In genomic region chr3:37173806-37174205, GRCh38 we compare ENCODE assay signal across 10 cellular contexts. TPM values are rescaled to one million over a fixed set of nuclear protein-coding genes. Genes with fewer than 3 reads are reported as not detected.
A peak's percentile ranks its signal among the peaks of the same experiment; 100 is the strongest.
DNase-seq lines count a peak whose midpoint lies in the region; ATAC-seq, FAIRE-seq and TF ChIP-seq lines count a peak whose summit lies in the region.
"Had no signal": no experiment of that assay in that cellular context is flagged by ENCODE, and none has a peak within 500 bp of the region (broad histone marks: within the 10 kb centered on the region; RNA-seq: fewer than 3 reads in every experiment).

No MANE protein-coding gene starts in this region.

- BruUV-seq in HepG2 (replicated peaks; lab: Mats Ljungman, UMichigan): no TSS peak

- no peak for ATAC-seq in activated T-cell treated with anti-CD3 and anti-CD28 coated beads, Interleukin-2, amount 50 U/mL, for 72 hours (replicated peaks in 1 of 2)
- ATAC-seq in HepG2: no peak
- no peak for ATAC-seq in GM18505 (IDR thresholded peaks at IDR 0.05; ENCODE audit: unreplicated experiment)
- no peak for ATAC-seq in upper lobe of right lung

- peaks cover 65% of the 10 kb centered on the region for H3K4me1 Mint-ChIP-seq in activated T-cell treated with anti-CD3 and anti-CD28 coated beads, Interleukin-2, amount 50 U/mL, for 24 hours (ENCODE audit: low read depth)
- peaks cover 66% of the 10 kb centered on the region for H3K4me1 Mint-ChIP-seq in activated T-cell treated with anti-CD3 and anti-CD28 coated beads, Interleukin-2, amount 50 U/mL, for 72 hours (ENCODE audit: low read depth)
- H3K4me1 Mint-ChIP-seq in astrocyte (ENCODE audit: low read depth, unreplicated experiment): peaks cover 16% of the 10 kb centered on the region

- H3K4me3 ChIP-seq in astrocyte (ENCODE audit: insufficient read depth, low read depth, low read length) (peak overlapping the region; percentile 96), HepG2 (replicated peaks in 1 of 3; ENCODE audit: insufficient read depth in 1 of 3, low read depth in 2 of 3, low read length in 3 of 3) (peak overlapping the region in 1 of 3 experiments; percentile 87; a peak in 1 of 6 replicates), suprapubic skin (peak overlapping the region; percentile 90), upper lobe of right lung (no peak overlapping the region)

- peaks cover 17% of the 10 kb centered on the region for H3K36me3 ChIP-seq in astrocyte (ENCODE audit: insufficient read depth, low read length)
- H3K36me3 ChIP-seq in HepG2 (replicated peaks in 1 of 2; ENCODE audit: control insufficient read depth in 1 of 2, insufficient read depth in 2 of 2, low read length in 2 of 2): no peaks in the 10 kb centered on the region; a peak in 2 of 5 replicates
- peaks cover 3% of the 10 kb centered on the region for H3K36me3 ChIP-seq in suprapubic skin
- H3K36me3 ChIP-seq in upper lobe of right lung: no peaks in the 10 kb centered on the region

- in situ Hi-C loops in HepG2 (cut with HindIII; ENCODE audit: extremely low pct_ligation_motif_present, low pct_unique_long_range_greater_than_20kb): no loop called here

- TF ChIP-seq CTCF in astrocyte (IDR thresholded peaks at IDR 0.05; ENCODE audit: insufficient read depth, low read depth, low read length) (no peak), HepG2 (CRISPR knock-in tag; IDR thresholded peaks at IDR 0.05) (no peak), suprapubic skin (IDR thresholded peaks at IDR 0.05) (no peak), upper lobe of right lung (IDR thresholded peaks at IDR 0.05) (no peak)

- CTCF ChIA-PET in HepG2 (lab: Yijun Ruan, JAX; ENCODE audit: low intra/inter-chr PET ratio, low total read pairs): no interaction called here

- H4K20me1 ChIP-seq in astrocyte (ENCODE audit: insufficient read depth, low read length) (peaks cover 43% of the 10 kb centered on the region), HepG2 (ENCODE audit: insufficient read depth, low read length) (no peaks in the 10 kb centered on the region)

- peaks cover 98% of the 10 kb centered on the region for H3K79me2 ChIP-seq in astrocyte (ENCODE audit: insufficient read depth, low read length)
- H3K79me2 ChIP-seq in HepG2 (ENCODE audit: insufficient read depth, low read length): peaks cover 60% of the 10 kb centered on the region

- TF ChIP-seq EP300 in HepG2 (IDR thresholded peaks at IDR 0.05; ENCODE audit: low read depth in 2 of 2, low read length in 2 of 2) (no peak), HepG2 (CRISPR knock-in tag; IDR thresholded peaks at IDR 0.05; ENCODE audit: borderline replicate concordance) (no peak), suprapubic skin (IDR thresholded peaks at IDR 0.05) (no peak)

- 94% methylated on average over 3 of the region's 3 CpGs for WGBS in HepG2 (ENCODE audit: low lambda C conversion rate)
- 47% methylated on average over 3 of the region's 3 CpGs for WGBS in suprapubic skin

- H3K27me3 ChIP-seq in astrocyte (ENCODE audit: insufficient read depth, low read length) (no peaks in the 10 kb centered on the region), HepG2 (ENCODE audit: control insufficient read depth in 1 of 2, insufficient read depth in 2 of 2, low read length in 2 of 2) (no peaks in the 10 kb centered on the region), suprapubic skin (no peaks in the 10 kb centered on the region), upper lobe of right lung (no peaks in the 10 kb centered on the region)

- DNase-seq in activated T-cell treated with anti-CD3 and anti-CD28 coated beads, Interleukin-2, amount 50 U/mL, for 24 hours: no peak
- DNase-seq in activated T-cell treated with anti-CD3 and anti-CD28 coated beads, Interleukin-2, amount 50 U/mL, for 72 hours: no peak
- DNase-seq in astrocyte (ENCODE audit: low read depth): no peak
- no peak for DNase-seq in HepG2 (ENCODE audit: low spot score)
- DNase-seq in suprapubic skin (ENCODE audit: low spot score in 2 of 2): no peak
- DNase-seq in activated CD8-positive, alpha-beta memory T cell treated with anti-CD3 and anti-CD28 coated beads for 24 hours: no peak
- no peak for DNase-seq in upper lobe of right lung
- DNase-seq: islet precursor cell, NCI-H187 had no signal

- H2AFZ ChIP-seq in astrocyte (ENCODE audit: low read depth, low read length) (no peak overlapping the region), HepG2 (ENCODE audit: low read length) (no peak overlapping the region)

- H3K4me3 Mint-ChIP-seq in activated T-cell treated with anti-CD3 and anti-CD28 coated beads, Interleukin-2, amount 50 U/mL, for 24 hours: peak overlapping the region; percentile 90
- H3K4me3 Mint-ChIP-seq in activated T-cell treated with anti-CD3 and anti-CD28 coated beads, Interleukin-2, amount 50 U/mL, for 72 hours: peak overlapping the region in 1 of 2 donors; percentile 100
- peak overlapping the region; percentile 91 for H3K4me3 Mint-ChIP-seq in astrocyte (ENCODE audit: unreplicated experiment)

- POLR2A ChIA-PET in HepG2 (lab: Yijun Ruan, JAX): no interaction called here

- H3K9me3 ChIP-seq in astrocyte (ENCODE audit: insufficient read depth, low read depth, low read length) (no peaks in the 10 kb centered on the region), HepG2 (ENCODE audit: low read length) (no peaks in the 10 kb centered on the region), suprapubic skin (no peaks in the 10 kb centered on the region), upper lobe of right lung (no peaks in the 10 kb centered on the region)

- H3K4me1 ChIP-seq in astrocyte (ENCODE audit: insufficient read depth, low read length): peaks cover 11% of the 10 kb centered on the region
- H3K4me1 ChIP-seq in HepG2 (ENCODE audit: insufficient read depth, low read length): peaks cover 62% of the 10 kb centered on the region
- peaks cover 79% of the 10 kb centered on the region for H3K4me1 ChIP-seq in suprapubic skin
- H3K4me1 ChIP-seq in upper lobe of right lung: peaks cover 55% of the 10 kb centered on the region

- peaks cover 51% of the 10 kb centered on the region for H3K36me3 Mint-ChIP-seq in activated T-cell treated with anti-CD3 and anti-CD28 coated beads, Interleukin-2, amount 50 U/mL, for 24 hours (ENCODE audit: low read depth)
- peaks cover 2 to 4% of the 10 kb centered on the region in 2 donors for H3K36me3 Mint-ChIP-seq in activated T-cell treated with anti-CD3 and anti-CD28 coated beads, Interleukin-2, amount 50 U/mL, for 72 hours (ENCODE audit: insufficient read depth in 2 of 2)
- no peaks in the 10 kb centered on the region for H3K36me3 Mint-ChIP-seq in astrocyte (ENCODE audit: low read depth, unreplicated experiment)

- TF ChIP-seq POLR2A in HepG2 (IDR thresholded peaks at IDR 0.05; ENCODE audit: insufficient read depth in 1 of 2, low read depth in 2 of 2, low read length in 2 of 2) (no peak), suprapubic skin (IDR thresholded peaks at IDR 0.05) (no peak), GM18505 (IDR thresholded peaks at IDR 0.05; ENCODE audit: borderline replicate concordance, extremely low read depth, insufficient read depth, insufficient read length) (no peak)

- H3K9me3 Mint-ChIP-seq in activated T-cell treated with anti-CD3 and anti-CD28 coated beads, Interleukin-2, amount 50 U/mL, for 24 hours: no peaks in the 10 kb centered on the region
- no peaks in the 10 kb centered on the region for H3K9me3 Mint-ChIP-seq in activated T-cell treated with anti-CD3 and anti-CD28 coated beads, Interleukin-2, amount 50 U/mL, for 72 hours
- H3K9me3 Mint-ChIP-seq in astrocyte (ENCODE audit: unreplicated experiment): no peaks in the 10 kb centered on the region

- intact Hi-C loops in HepG2 (cut with micrococcal nuclease; ENCODE audit: unreplicated experiment): no loop called here
- intact Hi-C loops in upper lobe of right lung (cut with DNase I): no loop called here

- no peaks in the 10 kb centered on the region for H3K27me3 Mint-ChIP-seq in activated T-cell treated with anti-CD3 and anti-CD28 coated beads, Interleukin-2, amount 50 U/mL, for 24 hours
- H3K27me3 Mint-ChIP-seq in activated T-cell treated with anti-CD3 and anti-CD28 coated beads, Interleukin-2, amount 50 U/mL, for 72 hours (ENCODE audit: low read depth): no peaks in the 10 kb centered on the region
- no peaks in the 10 kb centered on the region for H3K27me3 Mint-ChIP-seq in astrocyte (ENCODE audit: low read depth, unreplicated experiment)

- H3K27ac ChIP-seq in astrocyte (ENCODE audit: low read depth, low read length): peak overlapping the region; percentile 97
- H3K27ac ChIP-seq in HepG2 (ENCODE audit: extremely low read length, insufficient read depth, low read length): no peak overlapping the region
- H3K27ac ChIP-seq in suprapubic skin: peak overlapping the region; percentile 98
- no peak overlapping the region for H3K27ac ChIP-seq in upper lobe of right lung

- peak overlapping the region; percentile 92 for H3K4me2 ChIP-seq in astrocyte (ENCODE audit: low read length)
- H3K4me2 ChIP-seq in HepG2 (ENCODE audit: low read depth, low read length): peak overlapping the region; percentile 81

- H3K9ac ChIP-seq in astrocyte (ENCODE audit: low read length): peak overlapping the region; percentile 98
- no peak overlapping the region for H3K9ac ChIP-seq in HepG2 (ENCODE audit: insufficient read depth, low read depth, low read length)

- peak overlapping the region; percentile 96 for H3K27ac Mint-ChIP-seq in activated T-cell treated with anti-CD3 and anti-CD28 coated beads, Interleukin-2, amount 50 U/mL, for 24 hours
- H3K27ac Mint-ChIP-seq in activated T-cell treated with anti-CD3 and anti-CD28 coated beads, Interleukin-2, amount 50 U/mL, for 72 hours: no peak overlapping the region
- H3K27ac Mint-ChIP-seq in astrocyte (ENCODE audit: unreplicated experiment): no peak overlapping the region

- TF ChIP-seq RAD21 in HepG2 (CRISPR knock-in tag; IDR thresholded peaks at IDR 0.05): no peak

- FAIRE-seq in astrocyte (lab: Jason Lieb, UNC): peak; percentile 20
- FAIRE-seq in HepG2 (lab: Jason Lieb, UNC): no peak

RNA-seq across cellular contexts. Expression of gene LRRFIP2, which starts 0.6 kb away (rescaled TPM):
- 10 to 100 TPM; 28.3 to 36.1 TPM for total RNA-seq in activated T-cell treated with anti-CD3 and anti-CD28 coated beads, Interleukin-2, amount 50 U/mL, for 72 hours
- total RNA-seq in astrocyte (62.0 and 62.4 TPM in 2 replicates), HepG2 (2016; rRNA removed; fragmentation: Illumina TruSeq; extraction: Trizol) (32.2 and 33.7 TPM in 2 replicates), suprapubic skin (100 to 1,000 TPM in 1 of 4 donors, 10 to 100 TPM in 3; 59.0 to 122 (median 72.5) TPM), upper lobe of right lung (50.3 TPM)
- 27.4 and 28.7 TPM in 2 replicates for total RNA-seq in HepG2 (2016; cell fraction: cytosol; rRNA removed; fragmentation: Illumina TruSeq; extraction: Trizol; ENCODE audit: low read depth)
- 27.5 and 33.1 TPM in 2 replicates for total RNA-seq in HepG2 (2016; cell fraction: insoluble cytoplasmic fraction; rRNA removed; fragmentation: Illumina TruSeq; extraction: Trizol)
- total RNA-seq in HepG2 (2016; cell fraction: membrane; rRNA removed; fragmentation: Illumina TruSeq; extraction: Trizol): 39.7 and 47.6 TPM in 2 replicates
- total RNA-seq in HepG2 (2016; cell fraction: nucleus; rRNA removed; fragmentation: Illumina TruSeq; extraction: Trizol): 42.0 and 44.0 TPM in 2 replicates
- 9.9 and 13.5 TPM in 2 replicates for polyA plus RNA-seq in HepG2 (2011; rRNA removed)
- polyA plus RNA-seq in HepG2 (2011; cell fraction: cytosol; rRNA removed): 7.4 and 9.3 TPM in 2 replicates
- 9.5 and 9.8 TPM in 2 replicates for polyA plus RNA-seq in HepG2 (2011; cell fraction: nucleus; rRNA removed)
- 18.5 and 20.9 TPM in 2 replicates for polyA plus RNA-seq in HepG2 (2012)
- polyA plus RNA-seq in HepG2 (2016; cell fraction: cytosol; fragmentation: Illumina TruSeq; extraction: Trizol; ENCODE audit: low read depth): 22.9 and 27.7 TPM in 2 replicates
- 32.7 and 34.9 TPM in 2 replicates for polyA plus RNA-seq in HepG2 (2016; cell fraction: insoluble cytoplasmic fraction; fragmentation: Illumina TruSeq; extraction: Trizol; ENCODE audit: low read depth)
- polyA plus RNA-seq in HepG2 (2016; cell fraction: membrane; fragmentation: Illumina TruSeq; extraction: Trizol; ENCODE audit: low read depth): 31.3 and 34.7 TPM in 2 replicates
- 35.0 and 37.3 TPM in 2 replicates for polyA plus RNA-seq in HepG2 (2016; cell fraction: nucleus; fragmentation: Illumina TruSeq; extraction: Trizol; ENCODE audit: insufficient read depth, low read depth)
- 10.3 and 20.6 TPM in 2 replicates for polyA minus RNA-seq in HepG2 (2011; rRNA and poly(A)+ RNA removed; ENCODE audit: low replicate concordance)
- 10.3 and 12.0 TPM in 2 replicates for polyA minus RNA-seq in HepG2 (2011; cell fraction: cytosol; rRNA and poly(A)+ RNA removed)
- polyA minus RNA-seq in HepG2 (2011; cell fraction: nucleus; rRNA and poly(A)+ RNA removed): 69.1 and 70.6 TPM in 2 replicates

Comparison
In these comparisons a context has a peak if more than half of its experiments do, and no peak if none do; other contexts are left out.
1. H3K27ac ChIP-seq: peak in astrocyte (single experiment) and suprapubic skin (single experiment); none in HepG2 (single experiment) and upper lobe of right lung (single experiment).